8 cellular contexts compared by ENCODE assay signal in genomic region chr1:32351859-32352745, GRCh38. TPM values are rescaled to one million over a fixed set of nuclear protein-coding genes. Genes with fewer than 3 reads are reported as not detected.
DNase-seq lines count a peak whose midpoint lies in the region; ATAC-seq, FAIRE-seq and TF ChIP-seq lines count a peak whose summit lies in the region.

No MANE protein-coding gene starts in this region.

- no peak for ATAC-seq in activated CD8-positive, alpha-beta memory T cell treated with anti-CD3 and anti-CD28 coated beads, Interleukin-2, amount 10 ng/mL, durations not matched to agents 7 days and 5 days
- ATAC-seq in stimulated activated effector memory CD8-positive, alpha-beta T cell treated with anti-CD3 and anti-CD28 coated beads, Interleukin-12 subunit alpha, Interleukin-12 subunit beta, amount 100 ng/mL, for 72 hours, result peak; percentile 2
- ATAC-seq in GM18909 (IDR thresholded peaks at IDR 0.05; ENCODE audit: poor library complexity, unreplicated experiment), result no peak

- peaks cover 2% of the 10 kb centered on the region for H3K27me3 Mint-ChIP-seq in activated CD8-positive, alpha-beta memory T cell treated with anti-CD3 and anti-CD28 coated beads, Interleukin-2, amount 10 ng/mL, durations not matched to agents 7 days and 5 days
- no peaks in the 10 kb centered on the region for H3K27me3 Mint-ChIP-seq in brain

- no peaks in the 10 kb centered on the region for H4K20me1 ChIP-seq in keratinocyte (ENCODE audit: control insufficient read depth, extremely low read depth, insufficient read depth, low read length)

- peak overlapping the region; percentile 54 for H3K27ac ChIP-seq in keratinocyte (ENCODE audit: control insufficient read depth, insufficient read depth, low read length)

- peak overlapping the region; percentile 20 for H3K4me3 Mint-ChIP-seq in activated CD8-positive, alpha-beta memory T cell treated with anti-CD3 and anti-CD28 coated beads, Interleukin-2, amount 10 ng/mL, durations not matched to agents 7 days and 5 days
- peak overlapping the region; percentile 87 to 92 (median 88) for H3K4me3 Mint-ChIP-seq in brain
- peak overlapping the region; percentile 66 for H3K4me3 Mint-ChIP-seq in stimulated activated effector memory CD8-positive, alpha-beta T cell treated with anti-CD3 and anti-CD28 coated beads, Interleukin-12 subunit alpha, Interleukin-12 subunit beta, amount 100 ng/mL, for 72 hours

- dilution Hi-C loops in keratinocyte (cut with MboI; ENCODE audit: extremely low pct_ligation_motif_present, low sequenced_read_pairs), result no loop called here

- CTCF ChIA-PET in activated CD8-positive, alpha-beta memory T cell treated with anti-CD3 and anti-CD28 coated beads, Interleukin-2, amount 10 ng/mL, durations not matched to agents 7 days and 5 days (lab: Charles Lee), result interaction anchor here (0.9 to 2.4 kb wide), 5 partner anchors 16 to 136 kb away, joined by 3 to 17 read pairs (median 5); partner anchors contain the start of gene MARCKSL1

- H3K4me2 ChIP-seq in keratinocyte (ENCODE audit: control insufficient read depth, extremely low read depth, insufficient read depth, low read depth, low read length), result peak overlapping the region; percentile 93

- DNase-seq in activated CD8-positive, alpha-beta memory T cell treated with anti-CD3 and anti-CD28 coated beads, Interleukin-2, amount 10 ng/mL, durations not matched to agents 7 days and 5 days, result no peak
- no peak for DNase-seq in activated CD8-positive, alpha-beta memory T cell treated with anti-CD3 and anti-CD28 coated beads, Interleukin-2, amount 50 U/mL, for 48 hours
- DNase-seq in LNCaP clone FGC (ENCODE audit: low read depth) (no peak), keratinocyte (ENCODE audit: low read depth, low spot score) (no peak), GM19240 (ENCODE audit: insufficient read length, low spot score) (no peak)
- no peak for DNase-seq in stimulated activated effector memory CD8-positive, alpha-beta T cell treated with anti-CD3 and anti-CD28 coated beads, Interleukin-12 subunit alpha, Interleukin-12 subunit beta, amount 100 ng/mL, for 72 hours (ENCODE audit: low spot score in 2 of 2)

- FAIRE-seq in keratinocyte (lab: Jason Lieb, UNC), result no peak

- no peaks in the 10 kb centered on the region for H3K9me3 Mint-ChIP-seq in activated CD8-positive, alpha-beta memory T cell treated with anti-CD3 and anti-CD28 coated beads, Interleukin-2, amount 10 ng/mL, durations not matched to agents 7 days and 5 days (ENCODE audit: low read depth)
- peaks cover 0 to 3% (median 0%) of the 10 kb centered on the region in 5 experiments for H3K9me3 Mint-ChIP-seq in brain
- H3K9me3 Mint-ChIP-seq in stimulated activated effector memory CD8-positive, alpha-beta T cell treated with anti-CD3 and anti-CD28 coated beads, Interleukin-12 subunit alpha, Interleukin-12 subunit beta, amount 100 ng/mL, for 72 hours, result no peaks in the 10 kb centered on the region

- H3K9me1 ChIP-seq in keratinocyte (ENCODE audit: control insufficient read depth, extremely low read depth, insufficient read depth, low read length), result no peaks in the 10 kb centered on the region

- no peaks in the 10 kb centered on the region for H3K36me3 Mint-ChIP-seq in activated CD8-positive, alpha-beta memory T cell treated with anti-CD3 and anti-CD28 coated beads, Interleukin-2, amount 10 ng/mL, durations not matched to agents 7 days and 5 days
- peaks cover 5% of the 10 kb centered on the region for H3K36me3 Mint-ChIP-seq in brain
- peaks cover 17% of the 10 kb centered on the region for H3K36me3 Mint-ChIP-seq in stimulated activated effector memory CD8-positive, alpha-beta T cell treated with anti-CD3 and anti-CD28 coated beads, Interleukin-12 subunit alpha, Interleukin-12 subunit beta, amount 100 ng/mL, for 72 hours

- H3K4me1 Mint-ChIP-seq in activated CD8-positive, alpha-beta memory T cell treated with anti-CD3 and anti-CD28 coated beads, Interleukin-2, amount 10 ng/mL, durations not matched to agents 7 days and 5 days, result peaks cover 35% of the 10 kb centered on the region
- peaks cover 57% of the 10 kb centered on the region for H3K4me1 Mint-ChIP-seq in brain
- peaks cover 35% of the 10 kb centered on the region for H3K4me1 Mint-ChIP-seq in stimulated activated effector memory CD8-positive, alpha-beta T cell treated with anti-CD3 and anti-CD28 coated beads, Interleukin-12 subunit alpha, Interleukin-12 subunit beta, amount 100 ng/mL, for 72 hours

- H3K27me3 ChIP-seq in keratinocyte (ENCODE audit: control insufficient read depth, extremely low read depth, insufficient read depth, low read length), result no peaks in the 10 kb centered on the region

- peaks cover 21% of the 10 kb centered on the region for H3K4me1 ChIP-seq in keratinocyte (ENCODE audit: control insufficient read depth, extremely low read depth, insufficient read depth, low read length)

- no peaks in the 10 kb centered on the region for H3K79me2 ChIP-seq in keratinocyte (ENCODE audit: control insufficient read depth, insufficient read depth, low read length)

- H3K9me3 ChIP-seq in keratinocyte (ENCODE audit: control insufficient read depth, low read depth, low read length), result no peaks in the 10 kb centered on the region

- peaks cover 0 to 4% of the 10 kb centered on the region in 2 experiments for H3K36me3 ChIP-seq in keratinocyte (ENCODE audit: control insufficient read depth in 2 of 2, extremely low read depth in 1 of 2, insufficient read depth in 2 of 2, low read length in 2 of 2)

- H2AFZ ChIP-seq in keratinocyte (ENCODE audit: control insufficient read depth, low read length), result peak overlapping the region; percentile 80

- H3K4me3 ChIP-seq in LNCaP clone FGC (ENCODE audit: low read depth, low read length) (peak overlapping the region; percentile 83), keratinocyte (ENCODE audit: control insufficient read depth in 2 of 3, extremely low read depth in 1 of 3, insufficient read depth in 2 of 3, low read depth in 1 of 3, low read length in 3 of 3) (peak overlapping the region; percentile 41 to 76 (median 60))

- peak overlapping the region; percentile 27 for H3K27ac Mint-ChIP-seq in activated CD8-positive, alpha-beta memory T cell treated with anti-CD3 and anti-CD28 coated beads, Interleukin-2, amount 10 ng/mL, durations not matched to agents 7 days and 5 days
- peak overlapping the region; percentile 73 to 97 (median 91) for H3K27ac Mint-ChIP-seq in brain
- H3K27ac Mint-ChIP-seq in stimulated activated effector memory CD8-positive, alpha-beta T cell treated with anti-CD3 and anti-CD28 coated beads, Interleukin-12 subunit alpha, Interleukin-12 subunit beta, amount 100 ng/mL, for 72 hours, result peak overlapping the region; percentile 54

- peak overlapping the region; percentile 84 for H3K9ac ChIP-seq in keratinocyte (ENCODE audit: control insufficient read depth, extremely low read depth, insufficient read depth, low read length)

- 0 out of 2 replicates have a peak, but pooled peaks have one; percentile 11 for TF ChIP-seq CTCF in LNCaP clone FGC (IDR thresholded peaks at IDR 0.05; ENCODE audit: control insufficient read depth, extremely low read depth, insufficient read depth)
- no peak for TF ChIP-seq CTCF in brain (conservative IDR thresholded peaks at IDR 0.05)
- peak in 1 of 3 experiments; percentile 6 for TF ChIP-seq CTCF in keratinocyte (optimal IDR thresholded peaks at IDR 0.05 in 1 of 3, IDR thresholded peaks at IDR 0.05 in 1 of 3, conservative IDR thresholded peaks at IDR 0.05 in 1 of 3; ENCODE audit: extremely low read depth in 1 of 3, insufficient read depth in 2 of 3, low read length in 3 of 3)

RNA-seq across cellular contexts. Expression of gene FAM229A, which starts 10.2 kb away (rescaled TPM):
- total RNA-seq in activated CD8-positive, alpha-beta memory T cell treated with anti-CD3 and anti-CD28 coated beads, Interleukin-2, amount 10 ng/mL, durations not matched to agents 7 days and 5 days, result 1 to 10 TPM; 4.1 to 5.4 TPM
- polyA plus RNA-seq in brain (ENCODE audit: insufficient read depth, low read depth, low replicate concordance) (3.0 TPM), keratinocyte (0.50 to 2.4 TPM (median 1.1 TPM) in 3 replicates)
- 0.60 TPM for polyA plus RNA-seq in keratinocyte (2011; ENCODE audit: low read depth)
- 0.09 and 0.23 TPM in 2 replicates for polyA plus RNA-seq in keratinocyte (2011; cell fraction: cytosol; rRNA removed)
- 9.6 and 12.9 TPM in 2 replicates for polyA plus RNA-seq in keratinocyte (2011; cell fraction: nucleus; rRNA removed)
- polyA plus RNA-seq in keratinocyte (2012; ENCODE audit: low replicate concordance), result 0.42 and 2.5 TPM in 2 replicates
- polyA minus RNA-seq in keratinocyte, result 0.69 to 1.9 TPM (median 1.3 TPM) in 3 replicates
- polyA minus RNA-seq in keratinocyte (2011; cell fraction: cytosol; rRNA and poly(A)+ RNA removed), result not detected
- 2.8 and 3.9 TPM in 2 replicates for polyA minus RNA-seq in keratinocyte (2011; cell fraction: nucleus; rRNA and poly(A)+ RNA removed)

RNA-seq across cellular contexts. Expression of gene TSSK3, which starts 10.2 kb away (rescaled TPM):
- total RNA-seq in activated CD8-positive, alpha-beta memory T cell treated with anti-CD3 and anti-CD28 coated beads, Interleukin-2, amount 10 ng/mL, durations not matched to agents 7 days and 5 days, result under 1 TPM; 0.70 TPM
- polyA plus RNA-seq in brain (ENCODE audit: insufficient read depth, low read depth, low replicate concordance) (not detected), keratinocyte (0.05 to 0.16 TPM (median 0.14 TPM) in 3 replicates)
- not detected for polyA plus RNA-seq in keratinocyte (2011; ENCODE audit: low read depth)
- not detected in 2 replicates for polyA plus RNA-seq in keratinocyte (2011; cell fraction: cytosol; rRNA removed)
- polyA plus RNA-seq in keratinocyte (2011; cell fraction: nucleus; rRNA removed), result 0.31 and 0.48 TPM in 2 replicates
- polyA plus RNA-seq in keratinocyte (2012; ENCODE audit: low replicate concordance), result 0.63 TPM in 1 of 2 replicates, not detected in the other
- polyA minus RNA-seq in keratinocyte, result 0.32 to 1.7 TPM in 2 of 3 replicates, not detected in the other
- polyA minus RNA-seq in keratinocyte (2011; cell fraction: cytosol; rRNA and poly(A)+ RNA removed), result not detected
- polyA minus RNA-seq in keratinocyte (2011; cell fraction: nucleus; rRNA and poly(A)+ RNA removed), result not detected in 2 replicates

RNA-seq across cellular contexts. Expression of gene MARCKSL1, which starts 16.1 kb away (rescaled TPM):
- 10 to 100 TPM; 11.2 to 11.8 TPM for total RNA-seq in activated CD8-positive, alpha-beta memory T cell treated with anti-CD3 and anti-CD28 coated beads, Interleukin-2, amount 10 ng/mL, durations not matched to agents 7 days and 5 days
- polyA plus RNA-seq in brain (ENCODE audit: insufficient read depth, low read depth, low replicate concordance) (1,713 TPM), keratinocyte (8.5 to 23.8 TPM (median 11.6 TPM) in 3 replicates)
- 1.2 TPM for polyA plus RNA-seq in keratinocyte (2011; ENCODE audit: low read depth)
- 18.6 and 19.8 TPM in 2 replicates for polyA plus RNA-seq in keratinocyte (2011; cell fraction: cytosol; rRNA removed)
- polyA plus RNA-seq in keratinocyte (2011; cell fraction: nucleus; rRNA removed), result 12.5 and 13.9 TPM in 2 replicates
- 11.2 and 16.7 TPM in 2 replicates for polyA plus RNA-seq in keratinocyte (2012; ENCODE audit: low replicate concordance)
- polyA minus RNA-seq in keratinocyte, result 9.1 to 13.8 TPM (median 12.5 TPM) in 3 replicates
- 6.9 TPM for polyA minus RNA-seq in keratinocyte (2011; cell fraction: cytosol; rRNA and poly(A)+ RNA removed)
- 3.1 and 5.3 TPM in 2 replicates for polyA minus RNA-seq in keratinocyte (2011; cell fraction: nucleus; rRNA and poly(A)+ RNA removed)

RNA-seq across cellular contexts. Expression of gene BSDC1, which starts 42.1 kb away (rescaled TPM):
- total RNA-seq in activated CD8-positive, alpha-beta memory T cell treated with anti-CD3 and anti-CD28 coated beads, Interleukin-2, amount 10 ng/mL, durations not matched to agents 7 days and 5 days, result 10 to 100 TPM; 39.8 to 43.3 TPM
- polyA plus RNA-seq in brain (ENCODE audit: insufficient read depth, low read depth, low replicate concordance) (121 TPM), keratinocyte (37.1 to 51.8 TPM (median 38.1 TPM) in 3 replicates)
- polyA plus RNA-seq in keratinocyte (2011; ENCODE audit: low read depth), result 22.5 TPM
- 37.9 and 38.0 TPM in 2 replicates for polyA plus RNA-seq in keratinocyte (2011; cell fraction: cytosol; rRNA removed)
- polyA plus RNA-seq in keratinocyte (2011; cell fraction: nucleus; rRNA removed), result 70.8 TPM in 2 replicates
- 29.6 and 42.9 TPM in 2 replicates for polyA plus RNA-seq in keratinocyte (2012; ENCODE audit: low replicate concordance)
- 26.5 to 30.4 TPM (median 30.3 TPM) in 3 replicates for polyA minus RNA-seq in keratinocyte
- 21.7 TPM for polyA minus RNA-seq in keratinocyte (2011; cell fraction: cytosol; rRNA and poly(A)+ RNA removed)
- polyA minus RNA-seq in keratinocyte (2011; cell fraction: nucleus; rRNA and poly(A)+ RNA removed), result 25.7 and 36.5 TPM in 2 replicates

Comparison
In these comparisons a context has a peak if more than half of its experiments do, and no peak if none do; other contexts are left out.
1. H3K27ac Mint-ChIP-seq: peak in every context shown above with its lines; median percentile 91 in brain; 54 in stimulated activated effector memory CD8-positive, alpha-beta T cell treated with anti-CD3 and anti-CD28 coated beads, Interleukin-12 subunit alpha, Interleukin-12 subunit beta, amount 100 ng/mL, for 72 hours; 27 in activated CD8-positive, alpha-beta memory T cell treated with anti-CD3 and anti-CD28 coated beads, Interleukin-2, amount 10 ng/mL, durations not matched to agents 7 days and 5 days.
2. H3K4me3 Mint-ChIP-seq: peak in every context shown above with its lines; median percentile 88 in brain; 66 in stimulated activated effector memory CD8-positive, alpha-beta T cell treated with anti-CD3 and anti-CD28 coated beads, Interleukin-12 subunit alpha, Interleukin-12 subunit beta, amount 100 ng/mL, for 72 hours; 20 in activated CD8-positive, alpha-beta memory T cell treated with anti-CD3 and anti-CD28 coated beads, Interleukin-2, amount 10 ng/mL, durations not matched to agents 7 days and 5 days.
3. RNA of gene MARCKSL1, which starts 16.1 kb away (polyA plus RNA-seq): 1,713 TPM in brain (single experiment); 1.2 to 23.8 TPM in keratinocyte; every median in the first group is over 10 times any median in the second.